1 cellular context compared by ENCODE assay signal in the genomic region with DNA sequence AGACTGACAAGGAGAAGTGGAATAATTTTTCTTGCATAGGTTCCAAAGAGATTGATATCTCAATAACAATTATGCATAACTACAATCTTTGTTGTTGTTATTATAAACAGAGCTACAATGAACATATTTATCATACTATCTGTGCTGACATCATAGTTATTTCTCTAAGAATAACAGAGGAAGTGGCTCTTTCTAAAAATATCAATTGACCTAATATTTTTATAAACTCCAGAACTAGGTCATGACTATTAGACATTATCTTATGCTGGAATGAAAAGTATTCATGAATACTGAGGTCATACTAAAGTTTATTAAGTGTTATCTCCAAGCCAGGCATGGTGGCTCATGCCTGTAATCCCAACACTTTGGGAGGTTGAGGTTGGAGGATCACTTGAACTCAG.
TF ChIP-seq lines count a peak whose summit lies in the region.

No MANE protein-coding gene starts in this region.

TF ChIP-seq in SK-N-SH, 30 proteins besides CTCF, POLR2A, EP300 and RAD21 (continued from another document):
- peak; percentile 25; the same call in 1 of the 2 replicates for TF ChIP-seq FOSL2 (IDR thresholded peaks at IDR 0.05; ENCODE audit: borderline replicate concordance, low read depth)
- no peak for TF ChIP-seq GABPA (IDR thresholded peaks at IDR 0.05; ENCODE audit: low read depth)
- TF ChIP-seq, protein P1, sequence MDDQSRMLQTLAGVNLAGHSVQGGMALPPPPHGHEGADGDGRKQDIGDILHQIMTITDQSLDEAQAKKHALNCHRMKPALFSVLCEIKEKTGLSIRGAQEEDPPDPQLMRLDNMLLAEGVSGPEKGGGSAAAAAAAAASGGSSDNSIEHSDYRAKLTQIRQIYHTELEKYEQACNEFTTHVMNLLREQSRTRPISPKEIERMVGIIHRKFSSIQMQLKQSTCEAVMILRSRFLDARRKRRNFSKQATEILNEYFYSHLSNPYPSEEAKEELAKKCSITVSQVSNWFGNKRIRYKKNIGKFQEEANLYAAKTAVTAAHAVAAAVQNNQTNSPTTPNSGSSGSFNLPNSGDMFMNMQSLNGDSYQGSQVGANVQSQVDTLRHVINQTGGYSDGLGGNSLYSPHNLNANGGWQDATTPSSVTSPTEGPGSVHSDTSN (IDR thresholded peaks at IDR 0.05): peak; percentile 12; the same call in 1 of the 2 replicates
- TF ChIP-seq ZBTB33 (IDR thresholded peaks at IDR 0.05; ENCODE audit: borderline replicate concordance, low read depth): no peak
- 0 out of 2 replicates have a peak, but pooled peaks have one; percentile 23 for TF ChIP-seq TEAD4 (IDR thresholded peaks at IDR 0.05; ENCODE audit: borderline replicate concordance, insufficient read depth)
- TF ChIP-seq RXRA (IDR thresholded peaks at IDR 0.05; ENCODE audit: borderline replicate concordance, low read depth): peak; percentile 58; the same call in 1 of the 2 replicates
TF ChIP-seq in SK-N-SH: peak in this region for 7.
